In genomic region chr14:34436118-34436905, GRCh38 we compare ENCODE assay signal across 12 cellular contexts. TPM values are rescaled to one million over a fixed set of nuclear protein-coding genes. Genes with fewer than 3 reads are reported as not detected.
DNase-seq lines count a peak whose midpoint lies in the region; ATAC-seq, FAIRE-seq and TF ChIP-seq lines count a peak whose summit lies in the region.
"Had no signal": no experiment of that assay in that cellular context is flagged by ENCODE, and none has a peak within 500 bp of the region (broad histone marks: within the 10 kb centered on the region; RNA-seq: fewer than 3 reads in every experiment).

No MANE protein-coding gene starts in this region.

- TF ChIP-seq CTCF in osteocyte (IDR thresholded peaks at IDR 0.05) = no peak

- peak overlapping the region; percentile 71 for H3K27ac Mint-ChIP-seq in osteocyte (ENCODE audit: unreplicated experiment)
- no peak overlapping the region for H3K27ac Mint-ChIP-seq in activated naive CD4-positive, alpha-beta T cell treated with anti-CD3 and anti-CD28 coated beads for 36 hours
- H3K27ac Mint-ChIP-seq: activated T-helper 2 cell treated with anti-CD3 and anti-CD28 coated beads, Interferon-gamma antibody, Interleukin-2, Interleukin-4, amounts not matched to agents 10 μg/mL and 5 μg/mL and 100 μg/mL, durations not matched to agents 14 hours and 24 hours and 36 hours had no signal

- H3K9me3 Mint-ChIP-seq in osteocyte (ENCODE audit: unreplicated experiment) = peaks cover 6% of the 10 kb centered on the region
- no peaks in the 10 kb centered on the region for H3K9me3 Mint-ChIP-seq in activated naive CD4-positive, alpha-beta T cell treated with anti-CD3 and anti-CD28 coated beads for 36 hours
- H3K9me3 Mint-ChIP-seq: activated T-helper 2 cell treated with anti-CD3 and anti-CD28 coated beads, Interferon-gamma antibody, Interleukin-2, Interleukin-4, amounts not matched to agents 10 μg/mL and 5 μg/mL and 100 μg/mL, durations not matched to agents 14 hours and 24 hours and 36 hours had no signal

- FAIRE-seq in GM12891 (lab: Jason Lieb, UNC) = no peak

- ATAC-seq in GM21526 (IDR thresholded peaks at IDR 0.05; ENCODE audit: low FRiP score, unreplicated experiment) = no peak
- ATAC-seq: right cardiac atrium had no signal

- H3K36me3 Mint-ChIP-seq in osteocyte (ENCODE audit: unreplicated experiment) = peaks cover 8% of the 10 kb centered on the region
- no peaks in the 10 kb centered on the region for H3K36me3 Mint-ChIP-seq in activated naive CD4-positive, alpha-beta T cell treated with anti-CD3 and anti-CD28 coated beads for 36 hours (ENCODE audit: low read depth)

- no peak overlapping the region for H3K4me3 Mint-ChIP-seq in osteocyte (ENCODE audit: unreplicated experiment)
- no peak overlapping the region for H3K4me3 Mint-ChIP-seq in activated naive CD4-positive, alpha-beta T cell treated with anti-CD3 and anti-CD28 coated beads for 36 hours

- peaks cover 33% of the 10 kb centered on the region for H3K4me1 Mint-ChIP-seq in osteocyte (ENCODE audit: unreplicated experiment)
- H3K4me1 Mint-ChIP-seq in activated naive CD4-positive, alpha-beta T cell treated with anti-CD3 and anti-CD28 coated beads for 36 hours (ENCODE audit: low read depth) = no peaks in the 10 kb centered on the region

- CTCF ChIA-PET in activated naive CD4-positive, alpha-beta T cell treated with anti-CD3 and anti-CD28 coated beads for 36 hours (lab: Charles Lee) = interaction anchor here (0.7 kb wide), 1 partner anchor 915 kb away, joined by 3 read pairs; no protein-coding TSS in a partner anchor

- no peak for DNase-seq in GM12891 (ENCODE audit: insufficient read length, low spot score)
- peak; percentile 29 for DNase-seq in NCI-H226
- peak; percentile 10 for DNase-seq in dermis blood vessel endothelial cell
- DNase-seq in osteocyte (ENCODE audit: extremely low spot score, unreplicated experiment) = no peak
- no peak for DNase-seq in stimulated activated CD4-positive, alpha-beta T cell treated with anti-CD3 and anti-CD28 coated beads, Interleukin-15, amount 100 ng/mL, for 24 hours
- no peak for DNase-seq in NCI-H146 treated with DMSO at 0.1 percent for 48 hours (lab: John Stamatoyannopoulos, UW; ENCODE audit: unreplicated experiment)
- no peak for DNase-seq in activated naive CD4-positive, alpha-beta T cell treated with anti-CD3 and anti-CD28 coated beads for 36 hours
- DNase-seq: hypothalamus, right cardiac atrium, RPMI8226 had no signal

- no peak for TF ChIP-seq POLR2A in GM12891 (IDR thresholded peaks at IDR 0.05; ENCODE audit: low read depth, low read length)

- no peaks in the 10 kb centered on the region for H3K27me3 Mint-ChIP-seq in osteocyte (ENCODE audit: unreplicated experiment)
- no peaks in the 10 kb centered on the region for H3K27me3 Mint-ChIP-seq in activated naive CD4-positive, alpha-beta T cell treated with anti-CD3 and anti-CD28 coated beads for 36 hours (ENCODE audit: low read depth)

- intact Hi-C loops in activated naive CD4-positive, alpha-beta T cell treated with anti-CD3 and anti-CD28 coated beads for 36 hours (cut with micrococcal nuclease) = no loop called here

TF ChIP-seq in GM12891, 5 proteins besides CTCF, POLR2A, EP300 and RAD21:
- TF ChIP-seq SPI1 (IDR thresholded peaks at IDR 0.05; ENCODE audit: low read depth, low read length) (peak; percentile 78), PAX5 (IDR thresholded peaks at IDR 0.05; ENCODE audit: insufficient read depth, low read length, severe bottlenecking) (no peak)
TF ChIP-seq in GM12891: peak in this region for 1.

RNA-seq across cellular contexts. Expression of gene SPTSSA, which starts 25.7 kb away (rescaled TPM):
- 12.9 TPM for polyA plus RNA-seq in GM12891 (2012; ENCODE audit: low read depth, missing spikeins)
- total RNA-seq in dermis blood vessel endothelial cell (16.8 and 20.8 TPM in 2 replicates), osteocyte (17.8 and 18.6 TPM in 2 replicates)
- total RNA-seq in activated naive CD4-positive, alpha-beta T cell treated with anti-CD3 and anti-CD28 coated beads for 36 hours = 1 to 10 TPM; 5.8 to 6.2 TPM

Comparison
In these comparisons a context has a peak if more than half of its experiments do, and no peak if none do; other contexts are left out.
1. DNase-seq: peak in NCI-H226 (single experiment) and dermis blood vessel endothelial cell (single experiment); none in GM12891 (single experiment), osteocyte (single experiment), stimulated activated CD4-positive, alpha-beta T cell treated with anti-CD3 and anti-CD28 coated beads, Interleukin-15, amount 100 ng/mL, for 24 hours (single experiment), NCI-H146 treated with DMSO at 0.1 percent for 48 hours (single experiment) and activated naive CD4-positive, alpha-beta T cell treated with anti-CD3 and anti-CD28 coated beads for 36 hours (single experiment).